ENCODE assay signal across 1 cellular context in genomic region chr16:1340730-1341494, GRCh38.
TF ChIP-seq lines count a peak whose summit lies in the region.

No MANE protein-coding gene starts in this region.

TF ChIP-seq in K562, 482 proteins besides CTCF, POLR2A, EP300 and RAD21:
- TF ChIP-seq SPI1 (IDR thresholded peaks at IDR 0.05; ENCODE audit: borderline replicate concordance, low read depth, low read length) (0 out of 2 replicates have a peak, but pooled peaks have one; percentile 2), LCOR (CRISPR knock-in tag; IDR thresholded peaks at IDR 0.05) (no peak), ZNF282 (CRISPR knock-in tag; IDR thresholded peaks at IDR 0.05) (0 out of 2 replicates have a peak, but pooled peaks have one; percentile 28)
